In genomic region chr1:223774133-223774811, GRCh38 we compare ENCODE assay signal across 1 cellular context.
A peak's percentile ranks its signal among the peaks of the same experiment; 100 is the strongest.
TF ChIP-seq lines count a peak whose summit lies in the region.

No MANE protein-coding gene starts in this region.

TF ChIP-seq in K562, 482 proteins besides CTCF, POLR2A, EP300 and RAD21 (continued from another document):
- TF ChIP-seq STAT6 (CRISPR knock-in tag; IDR thresholded peaks at IDR 0.05) (peak; percentile 51; the same call in 1 of the 2 replicates), WHSC1 (IDR thresholded peaks at IDR 0.05; ENCODE audit: low read length) (peak; percentile 18), POLR2AphosphoS5 (IDR thresholded peaks at IDR 0.05; ENCODE audit: control insufficient read depth, insufficient read depth, low read depth, low read length) (0 out of 2 replicates have a peak, but pooled peaks have one; percentile 9)
